18 cellular contexts compared by ENCODE assay signal in the genomic region with DNA sequence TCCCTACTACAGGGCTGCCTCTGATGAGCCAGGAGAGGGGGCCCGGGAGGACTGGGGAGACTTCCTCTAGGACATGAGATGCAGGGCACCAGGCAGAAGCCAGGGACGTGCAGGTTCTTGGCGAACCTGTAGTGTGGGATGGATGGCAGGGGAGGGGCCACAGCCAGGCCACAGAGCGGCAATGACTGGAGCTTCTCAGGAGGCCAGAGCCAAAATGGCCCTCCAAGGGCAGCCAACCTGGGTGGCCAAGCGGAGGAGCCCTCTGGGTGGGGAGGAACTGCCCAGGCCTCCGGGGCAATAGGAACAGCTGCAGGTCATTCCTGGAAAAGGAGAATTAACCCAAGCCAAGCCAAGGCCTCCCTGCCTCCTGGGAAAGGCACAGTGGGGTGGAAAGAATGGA.
A peak's percentile ranks its signal among the peaks of the same experiment; 100 is the strongest.
DNase-seq lines count a peak whose midpoint lies in the region; ATAC-seq, FAIRE-seq and TF ChIP-seq lines count a peak whose summit lies in the region.
"Had no signal": no experiment of that assay in that cellular context is flagged by ENCODE, and none has a peak within 500 bp of the region (broad histone marks: within the 10 kb centered on the region; RNA-seq: fewer than 3 reads in every experiment).

No MANE protein-coding gene starts in this region.

- no peaks in the 10 kb centered on the region for H3K4me1 ChIP-seq in right lobe of liver
- H3K4me1 ChIP-seq in HepG2 (ENCODE audit: insufficient read depth, low read length) = peaks cover 10% of the 10 kb centered on the region; the same call in 1 of the 2 replicates
- no peaks in the 10 kb centered on the region for H3K4me1 ChIP-seq in kidney (ENCODE audit: control insufficient read depth in 1 of 2, insufficient read depth in 1 of 2, low read depth in 1 of 2, low read length in 2 of 2)
- no peaks in the 10 kb centered on the region for H3K4me1 ChIP-seq in sigmoid colon
- peaks cover 4% of the 10 kb centered on the region; the same call in 1 of the 2 replicates for H3K4me1 ChIP-seq in Caco-2
- H3K4me1 ChIP-seq: BE2C had no signal

- H3K36me3 Mint-ChIP-seq in Caco-2 (ENCODE audit: insufficient read depth, unreplicated experiment) = no peaks in the 10 kb centered on the region
- H3K36me3 Mint-ChIP-seq: CD4-positive, alpha-beta memory T cell had no signal

- FAIRE-seq in HepG2 (lab: Jason Lieb, UNC) (no peak), kidney (lab: Jason Lieb, UNC) (no peak)
- FAIRE-seq: A549, GM19239, H54, HTR-8/SVneo had no signal

- H3K27ac Mint-ChIP-seq in Caco-2 (ENCODE audit: unreplicated experiment) = no peak overlapping the region
- H3K27ac Mint-ChIP-seq: CD4-positive, alpha-beta memory T cell had no signal

- H3K79me2 ChIP-seq in HepG2 (ENCODE audit: insufficient read depth, low read length) = no peaks in the 10 kb centered on the region

- no peaks in the 10 kb centered on the region for H3K9me3 Mint-ChIP-seq in Caco-2 (ENCODE audit: unreplicated experiment)
- H3K9me3 Mint-ChIP-seq: CD4-positive, alpha-beta memory T cell had no signal

- no peaks in the 10 kb centered on the region for H3K4me1 Mint-ChIP-seq in Caco-2 (ENCODE audit: low read depth, unreplicated experiment)
- H3K4me1 Mint-ChIP-seq: CD4-positive, alpha-beta memory T cell had no signal

- H3K4me3 ChIP-seq in right lobe of liver (no peak overlapping the region), HepG2 (replicated peaks in 1 of 3; ENCODE audit: insufficient read depth in 1 of 3, low read depth in 2 of 3, low read length in 3 of 3) (no peak overlapping the region), kidney (ENCODE audit: low read length in 2 of 2) (no peak overlapping the region), sigmoid colon (no peak overlapping the region), Caco-2 (ENCODE audit: low read depth, low read length) (no peak overlapping the region)
- H3K4me3 ChIP-seq: A549, GM23248 had no signal

- intact Hi-C loops in right lobe of liver (cut with DNase I) = no loop called here
- intact Hi-C loops in HepG2 (cut with micrococcal nuclease; ENCODE audit: unreplicated experiment) = no loop called here
- intact Hi-C loops in kidney (cut with DNase I) = no loop called here
- intact Hi-C loops in sigmoid colon (cut with DNase I) = no loop called here
- intact Hi-C loops in Caco-2 (cut with micrococcal nuclease; ENCODE audit: unreplicated experiment) = no loop called here

- H3K36me3 ChIP-seq in right lobe of liver = no peaks in the 10 kb centered on the region
- H3K36me3 ChIP-seq in HepG2 (replicated peaks in 1 of 2; ENCODE audit: control insufficient read depth in 1 of 2, insufficient read depth in 2 of 2, low read length in 2 of 2) = no peaks in the 10 kb centered on the region
- no peaks in the 10 kb centered on the region for H3K36me3 ChIP-seq in kidney (ENCODE audit: control insufficient read depth in 1 of 2, insufficient read depth in 2 of 2, low read length in 2 of 2)
- no peaks in the 10 kb centered on the region for H3K36me3 ChIP-seq in sigmoid colon
- H3K36me3 ChIP-seq in Caco-2 (ENCODE audit: control insufficient read depth, insufficient read depth, low read length) = no peaks in the 10 kb centered on the region
- H3K36me3 ChIP-seq: BE2C had no signal

- H3K27ac ChIP-seq in right lobe of liver (no peak overlapping the region), HepG2 (ENCODE audit: extremely low read length, insufficient read depth, low read length) (no peak overlapping the region), kidney (ENCODE audit: low read depth in 2 of 2, low read length in 2 of 2) (no peak overlapping the region), sigmoid colon (no peak overlapping the region)
- H3K27ac ChIP-seq: A549, C4-2B, GM23248 had no signal

- TF ChIP-seq POLR2A in right lobe of liver (IDR thresholded peaks at IDR 0.05) (no peak), HepG2 (IDR thresholded peaks at IDR 0.05; ENCODE audit: insufficient read depth in 1 of 2, low read depth in 2 of 2, low read length in 2 of 2) (no peak), sigmoid colon (IDR thresholded peaks at IDR 0.05) (no peak)

- TF ChIP-seq RAD21 in HepG2 (CRISPR knock-in tag; IDR thresholded peaks at IDR 0.05) = no peak

- H3K27me3 Mint-ChIP-seq in Caco-2 (ENCODE audit: insufficient read depth, unreplicated experiment) = no peaks in the 10 kb centered on the region

- peak in 2 of 3 donors; percentile 33 to 42 for DNase-seq in right lobe of liver
- DNase-seq in HepG2 (ENCODE audit: low spot score) = no peak
- peak; percentile 53 for DNase-seq in kidney
- DNase-seq in sigmoid colon = peak; percentile 57
- DNase-seq in globus pallidus (ENCODE audit: low spot score) = no peak
- DNase-seq in Caco-2 = no peak
- DNase-seq: BE2C; CD4-positive, alpha-beta memory T cell; COR-L47; DND-41; GF-D8; GM23248 had no signal

- H3K4me2 ChIP-seq in HepG2 (ENCODE audit: low read depth, low read length) = no peak overlapping the region
- H3K4me2 ChIP-seq: A549 had no signal

- in situ Hi-C loops in HepG2 (cut with HindIII; ENCODE audit: extremely low pct_ligation_motif_present, low pct_unique_long_range_greater_than_20kb) = no loop called here

- H3K27me3 ChIP-seq in right lobe of liver = no peaks in the 10 kb centered on the region
- peaks cover 7 to 64% of the 10 kb centered on the region in 2 experiments; a peak in 4 of 5 replicates for H3K27me3 ChIP-seq in HepG2 (ENCODE audit: control insufficient read depth in 1 of 2, insufficient read depth in 2 of 2, low read length in 2 of 2)
- no peaks in the 10 kb centered on the region for H3K27me3 ChIP-seq in sigmoid colon
- no peaks in the 10 kb centered on the region for H3K27me3 ChIP-seq in Caco-2 (replicated peaks; ENCODE audit: control insufficient read depth, insufficient read depth, low read length)
- H3K27me3 ChIP-seq: BE2C had no signal

- CTCF ChIA-PET in HepG2 (lab: Yijun Ruan, JAX; ENCODE audit: low intra/inter-chr PET ratio, low total read pairs) (no interaction called here), Caco-2 (lab: Charles Lee) (no interaction called here)

- WGBS in right lobe of liver (ENCODE audit: insufficient coverage, low coverage, low lambda C conversion rate, missing lambda C conversion rate) = 60% methylated on average over 1 of the region's 6 CpGs
- WGBS in HepG2 (ENCODE audit: low lambda C conversion rate) = 29% methylated on average over 5 of the region's 6 CpGs
- WGBS in sigmoid colon, 2 donors = 85 to 89% methylated on average over 6 of the region's 6 CpGs

- POLR2A ChIA-PET in HepG2 (lab: Yijun Ruan, JAX) = no interaction called here
- POLR2A ChIA-PET in Caco-2 (lab: Charles Lee) = no interaction called here

- no peak overlapping the region for H2AFZ ChIP-seq in HepG2 (ENCODE audit: low read length)
- H2AFZ ChIP-seq: GM23248 had no signal

- H3K4me3 Mint-ChIP-seq in Caco-2 (ENCODE audit: unreplicated experiment) = no peak overlapping the region
- H3K4me3 Mint-ChIP-seq: CD4-positive, alpha-beta memory T cell had no signal

- BruUV-seq in HepG2 (replicated peaks; lab: Mats Ljungman, UMichigan) (no TSS peak), Caco-2 (replicated peaks; lab: Mats Ljungman, UMichigan) (no TSS peak)

- H3K9ac ChIP-seq in HepG2 (ENCODE audit: insufficient read depth, low read depth, low read length) (no peak overlapping the region), kidney (ENCODE audit: low read length in 2 of 2) (no peak overlapping the region)
- H3K9ac ChIP-seq: GM23248 had no signal

- no peaks in the 10 kb centered on the region for H4K20me1 ChIP-seq in HepG2 (ENCODE audit: insufficient read depth, low read length)

- TF ChIP-seq CTCF in right lobe of liver (IDR thresholded peaks at IDR 0.05) (no peak), HepG2 (CRISPR knock-in tag; IDR thresholded peaks at IDR 0.05) (no peak), kidney (IDR thresholded peaks at IDR 0.05; ENCODE audit: borderline replicate concordance, extremely low read depth, insufficient read depth) (no peak), sigmoid colon (IDR thresholded peaks at IDR 0.05) (no peak), Caco-2 (IDR thresholded peaks at IDR 0.05; ENCODE audit: insufficient read depth in 1 of 2, low read depth in 1 of 2, low read length in 1 of 2, severe bottlenecking in 1 of 2, unreplicated experiment in 1 of 2) (no peak)

- TF ChIP-seq EP300 in HepG2 (IDR thresholded peaks at IDR 0.05; ENCODE audit: low read depth in 2 of 2, low read length in 2 of 2) (no peak), HepG2 (CRISPR knock-in tag; IDR thresholded peaks at IDR 0.05; ENCODE audit: borderline replicate concordance) (no peak), sigmoid colon (IDR thresholded peaks at IDR 0.05) (no peak)

- H3K9me3 ChIP-seq in right lobe of liver (no peaks in the 10 kb centered on the region), HepG2 (ENCODE audit: low read length) (no peaks in the 10 kb centered on the region), kidney (ENCODE audit: control insufficient read depth in 1 of 2, low read length in 2 of 2) (no peaks in the 10 kb centered on the region), sigmoid colon (no peaks in the 10 kb centered on the region), Caco-2 (no peaks in the 10 kb centered on the region)
- H3K9me3 ChIP-seq: A549, BE2C had no signal

- ATAC-seq in right lobe of liver = no peak
- ATAC-seq in HepG2 = no peak
- ATAC-seq: A549, HCT116 had no signal

TF ChIP-seq in HepG2, 621 proteins besides CTCF, POLR2A, EP300 and RAD21:
- no peak for TF ChIP-seq KDM5B (CRISPR knock-in tag; IDR thresholded peaks at IDR 0.05; ENCODE audit: borderline replicate concordance)
- no peak for TF ChIP-seq ZNF354B (CRISPR knock-in tag; IDR thresholded peaks at IDR 0.05)
- TF ChIP-seq GLI4 (CRISPR knock-in tag; IDR thresholded peaks at IDR 0.05; ENCODE audit: borderline replicate concordance) = no peak
- TF ChIP-seq, protein P1, sequence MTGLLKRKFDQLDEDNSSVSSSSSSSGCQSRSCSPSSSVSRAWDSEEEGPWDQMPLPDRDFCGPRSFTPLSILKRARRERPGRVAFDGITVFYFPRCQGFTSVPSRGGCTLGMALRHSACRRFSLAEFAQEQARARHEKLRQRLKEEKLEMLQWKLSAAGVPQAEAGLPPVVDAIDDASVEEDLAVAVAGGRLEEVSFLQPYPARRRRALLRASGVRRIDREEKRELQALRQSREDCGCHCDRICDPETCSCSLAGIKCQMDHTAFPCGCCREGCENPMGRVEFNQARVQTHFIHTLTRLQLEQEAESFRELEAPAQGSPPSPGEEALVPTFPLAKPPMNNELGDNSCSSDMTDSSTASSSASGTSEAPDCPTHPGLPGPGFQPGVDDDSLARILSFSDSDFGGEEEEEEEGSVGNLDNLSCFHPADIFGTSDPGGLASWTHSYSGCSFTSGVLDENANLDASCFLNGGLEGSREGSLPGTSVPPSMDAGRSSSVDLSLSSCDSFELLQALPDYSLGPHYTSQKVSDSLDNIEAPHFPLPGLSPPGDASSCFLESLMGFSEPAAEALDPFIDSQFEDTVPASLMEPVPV (CRISPR knock-in tag; IDR thresholded peaks at IDR 0.05) = no peak
- TF ChIP-seq ETV5 (CRISPR knock-in tag; IDR thresholded peaks at IDR 0.05; ENCODE audit: borderline replicate concordance) = no peak
- no peak for TF ChIP-seq SETDB1 (CRISPR knock-in tag; IDR thresholded peaks at IDR 0.05; ENCODE audit: borderline replicate concordance)
- no peak for TF ChIP-seq GATAD2A (CRISPR knock-in tag; IDR thresholded peaks at IDR 0.05)
- no peak for TF ChIP-seq KLF15 (CRISPR knock-in tag; IDR thresholded peaks at IDR 0.05; ENCODE audit: borderline replicate concordance)

Comparison
In these comparisons a context has a peak if more than half of its experiments do, and no peak if none do; other contexts are left out.
1. DNase-seq: peak in right lobe of liver (2 of 3), kidney (single experiment) and sigmoid colon (single experiment); none in HepG2 (single experiment), globus pallidus (single experiment) and Caco-2 (0 of 2).